ENCODE assay signal across 1 cellular context in the genomic region with DNA sequence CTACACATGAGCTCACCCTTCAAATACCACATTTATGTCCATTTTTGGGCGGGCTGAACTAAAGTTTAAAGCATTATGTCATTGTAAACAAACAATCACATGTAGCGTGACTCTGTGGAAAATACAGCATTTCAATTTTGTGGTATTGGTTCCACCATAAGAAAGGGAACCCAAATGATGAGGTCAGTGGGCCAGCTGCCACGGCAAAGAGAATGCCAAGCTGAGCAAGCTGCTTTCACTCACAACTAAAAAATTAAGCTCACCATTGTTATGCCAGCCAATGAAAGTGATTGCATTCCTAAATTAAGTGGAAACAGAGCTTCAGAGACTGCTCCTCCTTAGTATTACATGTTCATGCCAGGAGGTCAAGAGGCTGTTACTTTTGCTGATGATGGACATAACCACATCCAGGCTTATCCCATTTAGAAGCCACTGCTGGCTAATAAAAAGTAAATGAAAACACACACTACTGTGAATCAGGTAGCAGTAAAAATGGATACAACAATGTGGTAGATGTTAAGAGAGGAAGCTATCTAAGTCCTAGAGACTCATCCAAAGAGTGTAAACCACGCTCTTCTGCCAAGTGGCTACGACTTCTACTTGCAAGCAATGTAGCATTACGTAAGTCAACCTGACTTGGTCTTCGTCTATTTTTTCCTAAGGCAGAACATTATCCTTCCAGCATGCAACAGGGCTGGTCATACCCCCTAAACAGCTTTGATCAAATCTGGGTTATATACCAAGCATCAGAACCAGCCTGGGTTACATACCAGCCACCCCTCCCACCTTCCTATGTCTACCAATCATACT.
TF ChIP-seq lines count a peak whose summit lies in the region.

No MANE protein-coding gene starts in this region.

TF ChIP-seq in HEK293, 187 proteins besides CTCF, POLR2A, EP300 and RAD21 (continued from another document and continues in another):
- TF ChIP-seq, protein P1, sequence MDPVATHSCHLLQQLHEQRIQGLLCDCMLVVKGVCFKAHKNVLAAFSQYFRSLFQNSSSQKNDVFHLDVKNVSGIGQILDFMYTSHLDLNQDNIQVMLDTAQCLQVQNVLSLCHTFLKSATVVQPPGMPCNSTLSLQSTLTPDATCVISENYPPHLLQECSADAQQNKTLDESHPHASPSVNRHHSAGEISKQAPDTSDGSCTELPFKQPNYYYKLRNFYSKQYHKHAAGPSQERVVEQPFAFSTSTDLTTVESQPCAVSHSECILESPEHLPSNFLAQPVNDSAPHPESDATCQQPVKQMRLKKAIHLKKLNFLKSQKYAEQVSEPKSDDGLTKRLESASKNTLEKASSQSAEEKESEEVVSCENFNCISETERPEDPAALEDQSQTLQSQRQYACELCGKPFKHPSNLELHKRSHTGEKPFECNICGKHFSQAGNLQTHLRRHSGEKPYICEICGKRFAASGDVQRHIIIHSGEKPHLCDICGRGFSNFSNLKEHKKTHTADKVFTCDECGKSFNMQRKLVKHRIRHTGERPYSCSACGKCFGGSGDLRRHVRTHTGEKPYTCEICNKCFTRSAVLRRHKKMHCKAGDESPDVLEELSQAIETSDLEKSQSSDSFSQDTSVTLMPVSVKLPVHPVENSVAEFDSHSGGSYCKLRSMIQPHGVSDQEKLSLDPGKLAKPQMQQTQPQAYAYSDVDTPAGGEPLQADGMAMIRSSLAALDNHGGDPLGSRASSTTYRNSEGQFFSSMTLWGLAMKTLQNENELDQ (tag by site-specific recombination; IDR thresholded peaks at IDR 0.05; ENCODE audit: low read depth): 0 out of 2 replicates have a peak, but pooled peaks have one; percentile 52
- no peak for TF ChIP-seq ZNF133 (tag by site-specific recombination; IDR thresholded peaks at IDR 0.05)
- TF ChIP-seq KLF10 (tag by site-specific recombination; IDR thresholded peaks at IDR 0.05): peak; percentile 86; the same call in 1 of the 2 replicates
- TF ChIP-seq ZNF777 (tag by site-specific recombination; IDR thresholded peaks at IDR 0.05; ENCODE audit: borderline replicate concordance): no peak
- 0 out of 2 replicates have a peak, but pooled peaks have one; percentile 52 for TF ChIP-seq ZNF610 (tag by site-specific recombination; IDR thresholded peaks at IDR 0.05; ENCODE audit: borderline replicate concordance)
- peak; percentile 70; the same call in 1 of the 2 replicates for TF ChIP-seq ZNF10 (tag by site-specific recombination; IDR thresholded peaks at IDR 0.05)
- TF ChIP-seq, protein P2, sequence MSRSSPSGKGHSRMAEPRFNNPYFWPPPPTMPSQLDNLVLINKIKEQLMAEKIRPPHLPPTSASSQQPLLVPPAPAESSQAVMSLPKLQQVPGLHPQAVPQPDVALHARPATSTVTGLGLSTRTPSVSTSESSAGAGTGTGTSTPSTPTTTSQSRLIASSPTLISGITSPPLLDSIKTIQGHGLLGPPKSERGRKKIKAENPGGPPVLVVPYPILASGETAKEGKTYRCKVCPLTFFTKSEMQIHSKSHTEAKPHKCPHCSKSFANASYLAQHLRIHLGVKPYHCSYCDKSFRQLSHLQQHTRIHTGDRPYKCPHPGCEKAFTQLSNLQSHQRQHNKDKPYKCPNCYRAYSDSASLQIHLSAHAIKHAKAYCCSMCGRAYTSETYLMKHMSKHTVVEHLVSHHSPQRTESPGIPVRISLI (tag by site-specific recombination; IDR thresholded peaks at IDR 0.05): peak; percentile 89
- no peak for TF ChIP-seq EGR2 (tag by site-specific recombination; IDR thresholded peaks at IDR 0.05; ENCODE audit: low read depth)
- TF ChIP-seq ZNF426 (tag by site-specific recombination; IDR thresholded peaks at IDR 0.05): no peak
- TF ChIP-seq ZNF629 (tag by site-specific recombination; IDR thresholded peaks at IDR 0.05): peak; percentile 90
- no peak for TF ChIP-seq ZNF175 (tag by site-specific recombination; IDR thresholded peaks at IDR 0.05)
- TF ChIP-seq ZNF76 (tag by site-specific recombination; IDR thresholded peaks at IDR 0.05; ENCODE audit: borderline replicate concordance, low read depth): peak; percentile 20; the same call in 1 of the 2 replicates
- TF ChIP-seq, protein P3, sequence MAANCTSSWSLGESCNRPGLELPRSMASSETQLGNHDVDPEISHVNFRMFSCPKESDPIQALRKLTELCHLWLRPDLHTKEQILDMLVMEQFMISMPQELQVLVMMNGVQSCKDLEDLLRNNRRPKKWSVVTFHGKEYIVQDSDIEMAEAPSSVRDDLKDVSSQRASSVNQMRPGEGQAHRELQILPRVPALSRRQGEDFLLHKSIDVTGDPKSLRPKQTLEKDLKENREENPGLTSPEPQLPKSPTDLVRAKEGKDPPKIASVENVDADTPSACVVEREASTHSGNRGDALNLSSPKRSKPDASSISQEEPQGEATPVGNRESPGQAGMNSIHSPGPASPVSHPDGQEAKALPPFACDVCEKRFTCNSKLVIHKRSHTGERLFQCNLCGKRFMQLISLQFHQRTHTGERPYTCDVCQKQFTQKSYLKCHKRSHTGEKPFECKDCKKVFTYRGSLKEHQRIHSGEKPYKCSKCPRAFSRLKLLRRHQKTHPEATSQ (tag by site-specific recombination; IDR thresholded peaks at IDR 0.05): no peak
- TF ChIP-seq, protein P4, sequence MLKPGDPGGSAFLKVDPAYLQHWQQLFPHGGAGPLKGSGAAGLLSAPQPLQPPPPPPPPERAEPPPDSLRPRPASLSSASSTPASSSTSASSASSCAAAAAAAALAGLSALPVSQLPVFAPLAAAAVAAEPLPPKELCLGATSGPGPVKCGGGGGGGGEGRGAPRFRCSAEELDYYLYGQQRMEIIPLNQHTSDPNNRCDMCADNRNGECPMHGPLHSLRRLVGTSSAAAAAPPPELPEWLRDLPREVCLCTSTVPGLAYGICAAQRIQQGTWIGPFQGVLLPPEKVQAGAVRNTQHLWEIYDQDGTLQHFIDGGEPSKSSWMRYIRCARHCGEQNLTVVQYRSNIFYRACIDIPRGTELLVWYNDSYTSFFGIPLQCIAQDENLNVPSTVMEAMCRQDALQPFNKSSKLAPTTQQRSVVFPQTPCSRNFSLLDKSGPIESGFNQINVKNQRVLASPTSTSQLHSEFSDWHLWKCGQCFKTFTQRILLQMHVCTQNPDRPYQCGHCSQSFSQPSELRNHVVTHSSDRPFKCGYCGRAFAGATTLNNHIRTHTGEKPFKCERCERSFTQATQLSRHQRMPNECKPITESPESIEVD (tag by site-specific recombination; IDR thresholded peaks at IDR 0.05): peak; percentile 88
- TF ChIP-seq SETDB1 (IDR thresholded peaks at IDR 0.05; ENCODE audit: insufficient read length, low read length): no peak
- TF ChIP-seq ZNF214 (tag by site-specific recombination; IDR thresholded peaks at IDR 0.05; ENCODE audit: borderline replicate concordance): no peak
- TF ChIP-seq ZNF776 (tag by site-specific recombination; IDR thresholded peaks at IDR 0.05; ENCODE audit: borderline replicate concordance): no peak
- no peak for TF ChIP-seq ZNF670 (tag by site-specific recombination; IDR thresholded peaks at IDR 0.05; ENCODE audit: low read depth)
- peak; percentile 35 for TF ChIP-seq SP3 (tag by site-specific recombination; IDR thresholded peaks at IDR 0.05)
- TF ChIP-seq GLIS2 (tag by site-specific recombination; IDR thresholded peaks at IDR 0.05): no peak
- TF ChIP-seq ZNF791 (tag by site-specific recombination; IDR thresholded peaks at IDR 0.05): no peak
- TF ChIP-seq ZNF677 (tag by site-specific recombination; IDR thresholded peaks at IDR 0.05): no peak
- no peak for TF ChIP-seq ZFP41 (tag by site-specific recombination; IDR thresholded peaks at IDR 0.05; ENCODE audit: borderline replicate concordance)
- no peak; the same call in 1 of the 2 replicates for TF ChIP-seq ZNF184 (tag by site-specific recombination; IDR thresholded peaks at IDR 0.05)
- peak; percentile 82 for TF ChIP-seq FEZF1 (tag by site-specific recombination; IDR thresholded peaks at IDR 0.05)
- TF ChIP-seq ZEB2 (tag by site-specific recombination; IDR thresholded peaks at IDR 0.05): peak; percentile 92
- TF ChIP-seq ZNF121 (tag by site-specific recombination; IDR thresholded peaks at IDR 0.05): no peak
- no peak for TF ChIP-seq ZNF792 (tag by site-specific recombination; IDR thresholded peaks at IDR 0.05)
- no peak for TF ChIP-seq ZNF785 (tag by site-specific recombination; IDR thresholded peaks at IDR 0.05)
- TF ChIP-seq, protein P5, sequence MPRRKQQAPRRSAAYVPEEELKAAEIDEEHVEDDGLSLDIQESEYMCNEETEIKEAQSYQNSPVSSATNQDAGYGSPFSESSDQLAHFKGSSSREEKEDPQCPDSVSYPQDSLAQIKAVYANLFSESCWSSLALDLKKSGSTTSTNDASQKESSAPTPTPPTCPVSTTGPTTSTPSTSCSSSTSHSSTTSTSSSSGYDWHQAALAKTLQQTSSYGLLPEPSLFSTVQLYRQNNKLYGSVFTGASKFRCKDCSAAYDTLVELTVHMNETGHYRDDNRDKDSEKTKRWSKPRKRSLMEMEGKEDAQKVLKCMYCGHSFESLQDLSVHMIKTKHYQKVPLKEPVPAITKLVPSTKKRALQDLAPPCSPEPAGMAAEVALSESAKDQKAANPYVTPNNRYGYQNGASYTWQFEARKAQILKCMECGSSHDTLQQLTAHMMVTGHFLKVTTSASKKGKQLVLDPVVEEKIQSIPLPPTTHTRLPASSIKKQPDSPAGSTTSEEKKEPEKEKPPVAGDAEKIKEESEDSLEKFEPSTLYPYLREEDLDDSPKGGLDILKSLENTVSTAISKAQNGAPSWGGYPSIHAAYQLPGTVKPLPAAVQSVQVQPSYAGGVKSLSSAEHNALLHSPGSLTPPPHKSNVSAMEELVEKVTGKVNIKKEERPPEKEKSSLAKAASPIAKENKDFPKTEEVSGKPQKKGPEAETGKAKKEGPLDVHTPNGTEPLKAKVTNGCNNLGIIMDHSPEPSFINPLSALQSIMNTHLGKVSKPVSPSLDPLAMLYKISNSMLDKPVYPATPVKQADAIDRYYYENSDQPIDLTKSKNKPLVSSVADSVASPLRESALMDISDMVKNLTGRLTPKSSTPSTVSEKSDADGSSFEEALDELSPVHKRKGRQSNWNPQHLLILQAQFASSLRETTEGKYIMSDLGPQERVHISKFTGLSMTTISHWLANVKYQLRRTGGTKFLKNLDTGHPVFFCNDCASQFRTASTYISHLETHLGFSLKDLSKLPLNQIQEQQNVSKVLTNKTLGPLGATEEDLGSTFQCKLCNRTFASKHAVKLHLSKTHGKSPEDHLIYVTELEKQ (tag by site-specific recombination; IDR thresholded peaks at IDR 0.05; ENCODE audit: borderline replicate concordance): peak; percentile 53; the same call in 1 of the 2 replicates
- TF ChIP-seq, protein P6, sequence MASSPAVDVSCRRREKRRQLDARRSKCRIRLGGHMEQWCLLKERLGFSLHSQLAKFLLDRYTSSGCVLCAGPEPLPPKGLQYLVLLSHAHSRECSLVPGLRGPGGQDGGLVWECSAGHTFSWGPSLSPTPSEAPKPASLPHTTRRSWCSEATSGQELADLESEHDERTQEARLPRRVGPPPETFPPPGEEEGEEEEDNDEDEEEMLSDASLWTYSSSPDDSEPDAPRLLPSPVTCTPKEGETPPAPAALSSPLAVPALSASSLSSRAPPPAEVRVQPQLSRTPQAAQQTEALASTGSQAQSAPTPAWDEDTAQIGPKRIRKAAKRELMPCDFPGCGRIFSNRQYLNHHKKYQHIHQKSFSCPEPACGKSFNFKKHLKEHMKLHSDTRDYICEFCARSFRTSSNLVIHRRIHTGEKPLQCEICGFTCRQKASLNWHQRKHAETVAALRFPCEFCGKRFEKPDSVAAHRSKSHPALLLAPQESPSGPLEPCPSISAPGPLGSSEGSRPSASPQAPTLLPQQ (tag by site-specific recombination; IDR thresholded peaks at IDR 0.05): peak; percentile 53
- TF ChIP-seq ZNF292 (tag by site-specific recombination; IDR thresholded peaks at IDR 0.05; ENCODE audit: borderline replicate concordance, low read depth): no peak
- TF ChIP-seq, protein P7, sequence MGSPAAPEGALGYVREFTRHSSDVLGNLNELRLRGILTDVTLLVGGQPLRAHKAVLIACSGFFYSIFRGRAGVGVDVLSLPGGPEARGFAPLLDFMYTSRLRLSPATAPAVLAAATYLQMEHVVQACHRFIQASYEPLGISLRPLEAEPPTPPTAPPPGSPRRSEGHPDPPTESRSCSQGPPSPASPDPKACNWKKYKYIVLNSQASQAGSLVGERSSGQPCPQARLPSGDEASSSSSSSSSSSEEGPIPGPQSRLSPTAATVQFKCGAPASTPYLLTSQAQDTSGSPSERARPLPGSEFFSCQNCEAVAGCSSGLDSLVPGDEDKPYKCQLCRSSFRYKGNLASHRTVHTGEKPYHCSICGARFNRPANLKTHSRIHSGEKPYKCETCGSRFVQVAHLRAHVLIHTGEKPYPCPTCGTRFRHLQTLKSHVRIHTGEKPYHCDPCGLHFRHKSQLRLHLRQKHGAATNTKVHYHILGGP (tag by site-specific recombination; IDR thresholded peaks at IDR 0.05): no peak
- TF ChIP-seq, protein P8, sequence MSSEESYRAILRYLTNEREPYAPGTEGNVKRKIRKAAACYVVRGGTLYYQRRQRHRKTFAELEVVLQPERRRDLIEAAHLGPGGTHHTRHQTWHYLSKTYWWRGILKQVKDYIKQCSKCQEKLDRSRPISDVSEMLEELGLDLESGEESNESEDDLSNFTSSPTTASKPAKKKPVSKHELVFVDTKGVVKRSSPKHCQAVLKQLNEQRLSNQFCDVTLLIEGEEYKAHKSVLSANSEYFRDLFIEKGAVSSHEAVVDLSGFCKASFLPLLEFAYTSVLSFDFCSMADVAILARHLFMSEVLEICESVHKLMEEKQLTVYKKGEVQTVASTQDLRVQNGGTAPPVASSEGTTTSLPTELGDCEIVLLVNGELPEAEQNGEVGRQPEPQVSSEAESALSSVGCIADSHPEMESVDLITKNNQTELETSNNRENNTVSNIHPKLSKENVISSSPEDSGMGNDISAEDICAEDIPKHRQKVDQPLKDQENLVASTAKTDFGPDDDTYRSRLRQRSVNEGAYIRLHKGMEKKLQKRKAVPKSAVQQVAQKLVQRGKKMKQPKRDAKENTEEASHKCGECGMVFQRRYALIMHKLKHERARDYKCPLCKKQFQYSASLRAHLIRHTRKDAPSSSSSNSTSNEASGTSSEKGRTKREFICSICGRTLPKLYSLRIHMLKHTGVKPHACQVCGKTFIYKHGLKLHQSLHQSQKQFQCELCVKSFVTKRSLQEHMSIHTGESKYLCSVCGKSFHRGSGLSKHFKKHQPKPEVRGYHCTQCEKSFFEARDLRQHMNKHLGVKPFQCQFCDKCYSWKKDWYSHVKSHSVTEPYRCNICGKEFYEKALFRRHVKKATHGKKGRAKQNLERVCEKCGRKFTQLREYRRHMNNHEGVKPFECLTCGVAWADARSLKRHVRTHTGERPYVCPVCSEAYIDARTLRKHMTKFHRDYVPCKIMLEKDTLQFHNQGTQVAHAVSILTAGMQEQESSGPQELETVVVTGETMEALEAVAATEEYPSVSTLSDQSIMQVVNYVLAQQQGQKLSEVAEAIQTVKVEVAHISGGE (tag by site-specific recombination; conservative IDR thresholded peaks at IDR 0.05; ENCODE audit: low read depth): no peak
- peak; percentile 37 for TF ChIP-seq ZNF335 (tag by site-specific recombination; conservative IDR thresholded peaks at IDR 0.05)
- TF ChIP-seq ZNF623 (tag by site-specific recombination; IDR thresholded peaks at IDR 0.05): no peak
- TF ChIP-seq ZNF571 (tag by site-specific recombination; IDR thresholded peaks at IDR 0.05): no peak
- no peak for TF ChIP-seq ZNF529 (tag by site-specific recombination; IDR thresholded peaks at IDR 0.05; ENCODE audit: insufficient replicate concordance)
- TF ChIP-seq ZNF324 (tag by site-specific recombination; IDR thresholded peaks at IDR 0.05): peak; percentile 41; the same call in 1 of the 2 replicates
- no peak for TF ChIP-seq ZNF624 (tag by site-specific recombination; IDR thresholded peaks at IDR 0.05)
- TF ChIP-seq ZNF174 (tag by site-specific recombination; IDR thresholded peaks at IDR 0.05): no peak
- no peak for TF ChIP-seq GLI4 (tag by site-specific recombination; IDR thresholded peaks at IDR 0.05)
- no peak for TF ChIP-seq ZNF664 (tag by site-specific recombination; IDR thresholded peaks at IDR 0.05)
